ENCODE assay signal across 18 cellular contexts in genomic region chr11:95652002-95652472, GRCh38.
DNase-seq lines count a peak whose midpoint lies in the region; ATAC-seq and TF ChIP-seq lines count a peak whose summit lies in the region.
"Had no signal": no experiment of that assay in that cellular context is flagged by ENCODE, and none has a peak within 500 bp of the region (broad histone marks: within the 10 kb centered on the region; RNA-seq: fewer than 3 reads in every experiment).

No MANE protein-coding gene starts in this region.

- TF ChIP-seq CTCF in gastrocnemius medialis (IDR thresholded peaks at IDR 0.05 in 4 of 5, conservative IDR thresholded peaks at IDR 0.05 in 1 of 5), result no peak

- peaks cover 0 to 8% of the 10 kb centered on the region in 2 donors for H3K4me1 ChIP-seq in gastrocnemius medialis
- H3K4me1 ChIP-seq: A549, Caco-2 had no signal

- in situ Hi-C loops in SK-MEL-5 (cut with HindIII; ENCODE audit: low pct_unique_long_range_greater_than_20kb, low sequenced_read_pairs) (no loop called here), gastrocnemius medialis (cut with MboI; ENCODE audit: low sequenced_read_pairs in 4 of 4) (no loop called here)

- no peaks in the 10 kb centered on the region for H3K9me3 ChIP-seq in gastrocnemius medialis
- H3K9me3 ChIP-seq: A549, Caco-2, suprapubic skin had no signal

- DNase-seq in NCI-H82 (lab: John Stamatoyannopoulos, UW) (peak; percentile 8), NCI-H82 treated with DMSO at 0.1 percent for 48 hours (lab: John Stamatoyannopoulos, UW; ENCODE audit: unreplicated experiment) (no peak), SK-MEL-5 (ENCODE audit: low read depth, low spot score) (peak; percentile 6), fibroblast of peridontal ligament (ENCODE audit: extremely low read depth) (peak; percentile 63), gastrocnemius medialis (peak in 1 of 2 donors; percentile 11), SW 1271 (lab: John Stamatoyannopoulos, UW) (no peak), posterior cingulate gyrus (no peak), C1 segment of cervical spinal cord (lab: John Stamatoyannopoulos, UW) (no peak)
- DNase-seq: activated CD8-positive, alpha-beta memory T cell treated with anti-CD3 and anti-CD28 coated beads, Interleukin-2, amount 10 ng/mL, durations not matched to agents 7 days and 5 days; activated naive CD4-positive, alpha-beta T cell; Caco-2; endodermal cell; HCEC 1CT; Kasumi-1; mammary epithelial cell had no signal

- peak overlapping the region in 3 of 4 donors; percentile 31 to 62 (median 39) for H3K27ac ChIP-seq in gastrocnemius medialis
- H3K27ac ChIP-seq: A549, HL-60, suprapubic skin had no signal

- no peaks in the 10 kb centered on the region for H3K27me3 ChIP-seq in gastrocnemius medialis
- H3K27me3 ChIP-seq: suprapubic skin had no signal

- H3K4me3 ChIP-seq in gastrocnemius medialis, result no peak overlapping the region
- H3K4me3 ChIP-seq: A549, suprapubic skin had no signal

- peak; percentile 59 to 61 for ATAC-seq in gastrocnemius medialis
- ATAC-seq: A549; activated CD8-positive, alpha-beta memory T cell treated with anti-CD3 and anti-CD28 coated beads, Interleukin-2, amount 10 ng/mL, durations not matched to agents 7 days and 5 days had no signal

- TF ChIP-seq POLR2A in gastrocnemius medialis (IDR thresholded peaks at IDR 0.05), result no peak

- H3K36me3 ChIP-seq in gastrocnemius medialis, result no peaks in the 10 kb centered on the region
- H3K36me3 ChIP-seq: suprapubic skin had no signal

- intact Hi-C loops in gastrocnemius medialis (cut with DNase I; ENCODE audit: low total_unique reads), result no loop called here
- intact Hi-C loops in posterior cingulate gyrus (cut with DNase I), result no loop called here

Comparison
In these comparisons a context has a peak if more than half of its experiments do, and no peak if none do; other contexts are left out.
1. DNase-seq: peak in NCI-H82 (single experiment), SK-MEL-5 (single experiment) and fibroblast of peridontal ligament (single experiment); none in NCI-H82 treated with DMSO at 0.1 percent for 48 hours (single experiment), SW 1271 (0 of 2), posterior cingulate gyrus (0 of 10) and C1 segment of cervical spinal cord (0 of 14).